Comparison of ENCODE assay signal across 29 cellular contexts in genomic region chr3:195868336-195868865, GRCh38. TPM values are rescaled to one million over a fixed set of nuclear protein-coding genes. Genes with fewer than 3 reads are reported as not detected.
"Had no signal": no experiment of that assay in that cellular context is flagged by ENCODE, and none has a peak within 500 bp of the region (broad histone marks: within the 10 kb centered on the region; RNA-seq: fewer than 3 reads in every experiment).

No MANE protein-coding gene starts in this region.

- H3K36me3 ChIP-seq: WERI-Rb-1 had no signal

- DNase-seq: activated CD4-positive, alpha-beta memory T cell treated with anti-CD3 and anti-CD28 coated beads, Interleukin-2, amount 10 ng/mL, durations not matched to agents 7 days and 5 days; activated CD4-positive, alpha-beta T cell treated with anti-CD3 and anti-CD28 coated beads for 1 hour; activated CD4-positive, alpha-beta T cell treated with anti-CD3 and anti-CD28 coated beads for 48 hours; activated CD4-positive, CD25-positive, alpha-beta regulatory T cell; activated CD8-positive, alpha-beta memory T cell treated with anti-CD3 and anti-CD28 coated beads for 24 hours; activated CD8-positive, alpha-beta memory T cell treated with anti-CD3 and anti-CD28 coated beads, Interleukin-2, amount 10 ng/mL, durations not matched to agents 7 days and 5 days; activated CD8-positive, alpha-beta memory T cell treated with anti-CD3 and anti-CD28 coated beads, Interleukin-2, amount 50 U/mL, for 48 hours; activated effector memory CD4-positive, alpha-beta T cell treated with Interleukin-2 at 50 U/mL for 16 hours; activated naive CD4-positive, alpha-beta T cell treated with anti-CD3 and anti-CD28 coated beads, Interleukin-2, amount 50 U/mL, for 16 hours; activated naive CD8-positive, alpha-beta T cell treated with anti-CD3 and anti-CD28 coated beads for 36 hours; activated T-cell treated with anti-CD3 and anti-CD28 coated beads, Interleukin-2, amount 50 U/mL, for 48 hours; amniotic stem cell; Karpas-422; KBM-7; NCI-H1105; NCI-H1417 treated with DMSO at 0.1 percent for 48 hours; NCI-H187 treated with DMSO at 0.1 percent for 48 hours; NCI-H2081; NCI-H226; NCI-H524; NCI-H69; NCI-H82; SIG-M5; T1000; WERI-Rb-1 had no signal

- H3K27ac ChIP-seq: WERI-Rb-1 had no signal

- H3K36me3 Mint-ChIP-seq: activated CD8-positive, alpha-beta memory T cell treated with anti-CD3 and anti-CD28 coated beads, Interleukin-2, amount 10 ng/mL, durations not matched to agents 7 days and 5 days; activated naive CD8-positive, alpha-beta T cell treated with anti-CD3 and anti-CD28 coated beads for 36 hours had no signal

- H3K4me3 Mint-ChIP-seq: activated CD4-positive, alpha-beta memory T cell treated with anti-CD3 and anti-CD28 coated beads, Interleukin-2, amount 10 ng/mL, durations not matched to agents 7 days and 5 days; activated CD8-positive, alpha-beta memory T cell treated with anti-CD3 and anti-CD28 coated beads, Interleukin-2, amount 10 ng/mL, durations not matched to agents 7 days and 5 days; activated naive CD8-positive, alpha-beta T cell treated with anti-CD3 and anti-CD28 coated beads for 36 hours had no signal

- H3K4me1 Mint-ChIP-seq: activated CD4-positive, alpha-beta memory T cell treated with anti-CD3 and anti-CD28 coated beads, Interleukin-2, amount 10 ng/mL, durations not matched to agents 7 days and 5 days; activated CD8-positive, alpha-beta memory T cell treated with anti-CD3 and anti-CD28 coated beads, Interleukin-2, amount 10 ng/mL, durations not matched to agents 7 days and 5 days had no signal

- H3K27me3 Mint-ChIP-seq: activated CD4-positive, alpha-beta memory T cell treated with anti-CD3 and anti-CD28 coated beads, Interleukin-2, amount 10 ng/mL, durations not matched to agents 7 days and 5 days; activated CD8-positive, alpha-beta memory T cell treated with anti-CD3 and anti-CD28 coated beads, Interleukin-2, amount 10 ng/mL, durations not matched to agents 7 days and 5 days; activated naive CD8-positive, alpha-beta T cell treated with anti-CD3 and anti-CD28 coated beads for 36 hours had no signal

- H3K9me3 Mint-ChIP-seq: activated CD4-positive, alpha-beta memory T cell treated with anti-CD3 and anti-CD28 coated beads, Interleukin-2, amount 10 ng/mL, durations not matched to agents 7 days and 5 days; activated naive CD8-positive, alpha-beta T cell treated with anti-CD3 and anti-CD28 coated beads for 36 hours had no signal

- H3K27me3 ChIP-seq: cardiac muscle cell had no signal

- H3K4me3 ChIP-seq: cardiac muscle cell had no signal

- ATAC-seq: activated CD8-positive, alpha-beta memory T cell treated with anti-CD3 and anti-CD28 coated beads, Interleukin-2, amount 10 ng/mL, durations not matched to agents 7 days and 5 days had no signal

- H3K27ac Mint-ChIP-seq: activated CD4-positive, alpha-beta memory T cell treated with anti-CD3 and anti-CD28 coated beads, Interleukin-2, amount 10 ng/mL, durations not matched to agents 7 days and 5 days; activated CD8-positive, alpha-beta memory T cell treated with anti-CD3 and anti-CD28 coated beads, Interleukin-2, amount 10 ng/mL, durations not matched to agents 7 days and 5 days; activated naive CD8-positive, alpha-beta T cell treated with anti-CD3 and anti-CD28 coated beads for 36 hours had no signal

RNA-seq across cellular contexts. Expression of gene MUC4, which starts 56.7 kb away (rescaled TPM):
- total RNA-seq: cardiac muscle cell, MCF 10A, RPMI7951, SK-MEL-5 had no signal
